24 cellular contexts compared by ENCODE assay signal in genomic region chr3:181630873-181631272, GRCh38.
DNase-seq lines count a peak whose midpoint lies in the region; FAIRE-seq and TF ChIP-seq lines count a peak whose summit lies in the region.
"Had no signal": no experiment of that assay in that cellular context is flagged by ENCODE, and none has a peak within 500 bp of the region (broad histone marks: within the 10 kb centered on the region; RNA-seq: fewer than 3 reads in every experiment).

No MANE protein-coding gene starts in this region.

- no peak for TF ChIP-seq CTCF in OCI-LY1 (IDR thresholded peaks at IDR 0.05; ENCODE audit: low read length)
- no peak for TF ChIP-seq CTCF in bronchial epithelial cell (IDR thresholded peaks at IDR 0.05; ENCODE audit: insufficient read depth, low read length, severe bottlenecking)
- no peak for TF ChIP-seq CTCF in fibroblast of mammary gland (conservative IDR thresholded peaks at IDR 0.05; ENCODE audit: control insufficient read depth, insufficient read depth, low read depth, low read length)

- H3K4me3 ChIP-seq in OCI-LY1 (ENCODE audit: low read depth, low read length, poor library complexity, severe bottlenecking) (no peak overlapping the region), bronchial epithelial cell (ENCODE audit: low read depth, low read length) (no peak overlapping the region), fibroblast of mammary gland (ENCODE audit: control insufficient read depth, low read depth, low read length) (no peak overlapping the region)
- H3K4me3 ChIP-seq: A549, GM12878 had no signal

- no peaks in the 10 kb centered on the region for H3F3A ChIP-seq in OCI-LY1 (ENCODE audit: insufficient read depth, low read length)

- H3K36me3 ChIP-seq in OCI-LY1 (ENCODE audit: insufficient read depth, low read length) (no peaks in the 10 kb centered on the region), bronchial epithelial cell (ENCODE audit: control insufficient read depth, insufficient read depth, low read length) (no peaks in the 10 kb centered on the region)

- H3K4me1 ChIP-seq in OCI-LY1 (ENCODE audit: insufficient read depth, low read length, severe bottlenecking), result peaks cover 85% of the 10 kb centered on the region
- H3K4me1 ChIP-seq: A549 had no signal

- no peaks in the 10 kb centered on the region for H3K9me2 ChIP-seq in OCI-LY1 (ENCODE audit: low read depth, low read length)

- peak overlapping the region; percentile 30; the same call in 1 of the 2 replicates for H3K9ac ChIP-seq in OCI-LY1 (ENCODE audit: low read length)
- H3K9ac ChIP-seq: KMS-11 had no signal

- H3K27ac ChIP-seq in OCI-LY1 (ENCODE audit: low read depth, low read length, poor library complexity, severe bottlenecking), result peak overlapping the region; percentile 80
- H3K27ac ChIP-seq: A549, HL-60, KMS-11 had no signal

- H3K9me3 ChIP-seq in OCI-LY1 (ENCODE audit: low read length), result no peaks in the 10 kb centered on the region
- H3K9me3 ChIP-seq: A549 had no signal

- no peaks in the 10 kb centered on the region for H3K27me3 ChIP-seq in OCI-LY1 (ENCODE audit: insufficient read depth, low read length)
- H3K27me3 ChIP-seq in bronchial epithelial cell (ENCODE audit: control insufficient read depth, insufficient read depth, low read length), result no peaks in the 10 kb centered on the region

- H3K79me2 ChIP-seq in OCI-LY1 (ENCODE audit: insufficient read depth, low read length), result no peaks in the 10 kb centered on the region

- H3K4me2 ChIP-seq in OCI-LY1 (ENCODE audit: low read length), result peak overlapping the region; percentile 24; the same call in 1 of the 2 replicates
- H3K4me2 ChIP-seq: A549, KMS-11 had no signal

- no peak for FAIRE-seq in bronchial epithelial cell (lab: Jason Lieb, UNC)
- FAIRE-seq: A549, GM12878 had no signal

- H2AFZ ChIP-seq in OCI-LY1 (ENCODE audit: low read length), result no peak overlapping the region

- DNase-seq in bronchial epithelial cell (ENCODE audit: low read depth), result peak; percentile 65
- DNase-seq in fibroblast of mammary gland (ENCODE audit: low read depth), result peak; percentile 33
- DNase-seq in pons (ENCODE audit: low spot score), result peak; percentile 56
- no peak for DNase-seq in RKO (ENCODE audit: low spot score)
- no peak for DNase-seq in kidney glomerular epithelial cell (lab: John Stamatoyannopoulos, UW)
- DNase-seq in RPMI8226, result no peak
- no peak for DNase-seq in NCI-H1092 treated with DMSO at 0.1 percent for 48 hours (lab: John Stamatoyannopoulos, UW)
- DNase-seq: C1 segment of cervical spinal cord; CD4-positive, alpha-beta memory T cell; COR-L47; DMS79; EL; GDM1; NCI-H1048; NCI-H1417 treated with DMSO at 0.1 percent for 48 hours; NCI-H1694 treated with DMSO at 0.1 percent for 48 hours; NCI-H2081; NCI-H2227 treated with DMSO at 0.1 percent for 48 hours; NCI-H526 treated with DMSO at 0.1 percent for 48 hours had no signal

- no peaks in the 10 kb centered on the region for H4K20me1 ChIP-seq in OCI-LY1 (ENCODE audit: insufficient read depth, low read length)

Comparison
In these comparisons a context has a peak if more than half of its experiments do, and no peak if none do; other contexts are left out.
1. DNase-seq: peak in bronchial epithelial cell (single experiment), fibroblast of mammary gland (single experiment) and pons (single experiment); none in RKO (single experiment), kidney glomerular epithelial cell (single experiment), RPMI8226 (single experiment) and NCI-H1092 treated with DMSO at 0.1 percent for 48 hours (single experiment).